In genomic region chr5:160375166-160375565, GRCh38 we compare ENCODE assay signal across 39 cellular contexts. TPM values are rescaled to one million over a fixed set of nuclear protein-coding genes. Genes with fewer than 3 reads are reported as not detected.
"Had no signal": no experiment of that assay in that cellular context is flagged by ENCODE, and none has a peak within 500 bp of the region (broad histone marks: within the 10 kb centered on the region; RNA-seq: fewer than 3 reads in every experiment).

No MANE protein-coding gene starts in this region.

- FAIRE-seq: bronchial epithelial cell, RCC 7860 had no signal

- H3K9me3 ChIP-seq: body of pancreas, MG63 had no signal

- H3K36me3 ChIP-seq: MG63 had no signal

- H3K27me3 ChIP-seq: body of pancreas had no signal

- DNase-seq: activated B cell treated with CpG ODN at 0.5 μM for 24 hours; activated CD4-positive, alpha-beta memory T cell treated with anti-CD3 and anti-CD28 coated beads for 36 hours; activated CD4-positive, alpha-beta T cell treated with anti-CD3 and anti-CD28 coated beads for 4 hours; activated CD4-positive, alpha-beta T cell treated with anti-CD3 and anti-CD28 coated beads, Interleukin-2, amount 50 U/mL, for 1 hour; activated CD4-positive, CD25-positive, alpha-beta regulatory T cell treated with anti-CD3 and anti-CD28 coated beads, Interleukin-2, amount 50 U/mL, for 72 hours; activated CD8-positive, alpha-beta memory T cell treated with anti-CD3 and anti-CD28 coated beads, Interleukin-2, amount 50 U/mL, for 4 hours; activated gamma-delta T cell treated with Interleukin-2 at 50 U/mL for 16 hours; activated naive CD4-positive, alpha-beta T cell treated with anti-CD3 and anti-CD28 coated beads for 36 hours; activated T-cell treated with anti-CD3 and anti-CD28 coated beads for 4 hours; activated T-cell treated with anti-CD3 and anti-CD28 coated beads, Interleukin-2, amount 50 U/mL, for 4 hours; anterior cingulate cortex; body of pancreas; caudate nucleus; cerebellar nuclear complex; Karpas-422; MG63; NCI-H1048; NCI-H1105 treated with DMSO at 0.1 percent for 48 hours; NCI-H1436; NCI-H1694; NCI-H1930; NCI-H2081 treated with DMSO at 0.1 percent for 48 hours; NCI-H345; NCI-H524 treated with DMSO at 0.1 percent for 48 hours; NCI-H748 treated with DMSO at 0.1 percent for 48 hours; NK-92 treated with Interleukin-12 subunit alpha and Interleukin-12 subunit beta, amount 100 ng/mL, for 24 hours; PC-9; SIG-M5; SW 1271; T-helper 1 cell; T-helper 2 cell; T-helper 9 cell had no signal

- H3K27ac ChIP-seq: body of pancreas, PC-9, RWPE1, VCaP had no signal

- H3K4me3 ChIP-seq: body of pancreas, MG63, PC-9 had no signal

RNA-seq across cellular contexts. Expression of gene C1QTNF2, which starts 4.7 kb away (rescaled TPM):
- total RNA-seq: activated B cell treated with CpG ODN at 0.5 μM for 24 hours; activated CD4-positive, alpha-beta memory T cell treated with anti-CD3 and anti-CD28 coated beads for 36 hours; activated naive CD4-positive, alpha-beta T cell treated with anti-CD3 and anti-CD28 coated beads for 36 hours; activated naive CD4-positive, alpha-beta T cell treated with anti-CD3 and anti-CD28 coated beads, Interleukin-2, amount 50 U/mL, for 72 hours; activated T-cell treated with anti-CD3 and anti-CD28 coated beads, Interleukin-2, amount 50 U/mL, for 4 hours; activated T-helper 1 cell treated with anti-CD3 and anti-CD28 coated beads, Interleukin-12 subunit alpha, Interleukin-12 subunit beta, Interleukin-2, Interleukin-4 antibody, amounts not matched to agents 30 ng/mL and 10 ng/mL and 1 ng/mL, durations not matched to agents 14 hours and 24 hours and 36 hours; bronchial epithelial cell; NCI-H460 had no signal
